Comparison of ENCODE assay signal across 13 cellular contexts in the genomic region with DNA sequence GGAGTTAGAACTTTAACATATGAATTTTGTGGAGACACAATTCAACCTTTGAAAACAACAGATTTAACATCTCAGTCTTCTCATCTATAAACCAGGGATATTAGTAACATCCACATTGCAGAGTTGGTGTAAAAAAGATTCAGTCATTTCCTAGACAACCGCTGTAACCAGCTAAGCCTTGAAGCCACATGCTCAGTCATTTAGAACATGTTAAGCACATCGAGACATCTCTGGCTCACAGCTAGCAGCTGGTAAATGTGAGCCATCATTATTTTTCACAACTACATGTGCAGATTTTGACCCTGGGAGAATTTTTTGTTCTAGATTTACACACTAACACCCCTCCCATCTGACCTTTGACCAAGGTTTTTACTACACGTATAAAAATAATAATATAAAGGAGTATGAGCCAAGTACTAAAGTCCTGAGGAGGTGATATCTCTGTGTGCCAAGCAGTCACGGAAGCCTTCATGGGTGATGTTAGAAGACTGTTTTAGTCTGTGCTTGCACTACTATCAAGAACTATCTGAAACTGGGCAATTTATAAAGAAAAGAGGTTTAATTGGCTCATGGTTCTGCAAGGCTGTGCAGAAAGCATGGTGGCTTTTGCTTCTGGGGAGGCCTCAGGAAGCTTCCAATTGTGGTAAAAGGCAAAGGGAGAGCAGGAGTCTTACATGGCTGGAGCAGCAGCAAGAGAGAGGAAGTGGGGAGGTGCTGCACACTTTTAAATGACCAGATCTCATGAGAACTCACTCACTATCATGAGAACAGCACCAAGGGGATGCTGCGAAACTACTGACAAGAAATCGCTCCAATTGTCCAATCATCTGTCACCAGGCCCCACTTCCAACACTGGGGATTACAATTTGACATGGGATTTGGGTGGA. TPM values are rescaled to one million over a fixed set of nuclear protein-coding genes. Genes with fewer than 3 reads are reported as not detected.
DNase-seq lines count a peak whose midpoint lies in the region; ATAC-seq and TF ChIP-seq lines count a peak whose summit lies in the region.
"Had no signal": no experiment of that assay in that cellular context is flagged by ENCODE, and none has a peak within 500 bp of the region (broad histone marks: within the 10 kb centered on the region; RNA-seq: fewer than 3 reads in every experiment).

No MANE protein-coding gene starts in this region.

- POLR2A ChIA-PET in MCF 10A (lab: Yijun Ruan, JAX) = interaction anchor here (0.6 to 5.4 kb wide), 10 partner anchors 13 to 217 kb away, joined by 3 to 40 read pairs (median 4); no protein-coding TSS in a partner anchor

- peaks cover 9% of the 10 kb centered on the region for H3K4me1 Mint-ChIP-seq in MCF 10A (ENCODE audit: insufficient read depth, unreplicated experiment)
- no peaks in the 10 kb centered on the region for H3K4me1 Mint-ChIP-seq in activated T-helper 17 cell treated with anti-CD3 and anti-CD28 coated beads, Interleukin-2, amount 50 U/mL, for 72 hours
- peaks cover 44% of the 10 kb centered on the region for H3K4me1 Mint-ChIP-seq in stimulated activated memory B cell treated with anti-CD40 and anti-IgM and Interleukin-4, amounts not matched to agents 10 μg/mL and 1 μg/mL and 100 μg/mL, for 72 hours

- DNase-seq in MCF 10A (ENCODE audit: unreplicated experiment) = no peak
- no peak for DNase-seq in mammary epithelial cell
- DNase-seq in MV-4-11 (lab: John Stamatoyannopoulos, UW) = peak; percentile 5
- DNase-seq in head of caudate nucleus = no peak
- DNase-seq in NOMO-1 treated with DMSO at 0.1 percent for 48 hours (lab: John Stamatoyannopoulos, UW; ENCODE audit: unreplicated experiment) = no peak

- H3K9ac ChIP-seq in mammary epithelial cell (ENCODE audit: insufficient read depth, low read length) = no peak overlapping the region

- BruUV-seq in MCF 10A (replicated peaks; lab: Mats Ljungman, UMichigan) (no TSS peak), mammary epithelial cell (replicated peaks; lab: Mats Ljungman, UMichigan) (no TSS peak)

- H3K4me1 ChIP-seq in mammary epithelial cell (ENCODE audit: insufficient read depth, low read length) = no peaks in the 10 kb centered on the region

- H3K27me3 Mint-ChIP-seq in MCF 10A (ENCODE audit: insufficient read depth, unreplicated experiment) = no peaks in the 10 kb centered on the region
- peaks cover 4% of the 10 kb centered on the region for H3K27me3 Mint-ChIP-seq in activated T-helper 17 cell treated with anti-CD3 and anti-CD28 coated beads, Interleukin-2, amount 50 U/mL, for 72 hours
- H3K27me3 Mint-ChIP-seq in stimulated activated memory B cell treated with anti-CD40 and anti-IgM and Interleukin-4, amounts not matched to agents 10 μg/mL and 1 μg/mL and 100 μg/mL, for 72 hours = no peaks in the 10 kb centered on the region

- 91% methylated on average over 6 of the region's 6 CpGs for WGBS in mammary epithelial cell (ENCODE audit: low coverage, missing lambda C conversion rate)

- no peaks in the 10 kb centered on the region for H3K36me3 Mint-ChIP-seq in MCF 10A (ENCODE audit: insufficient read depth, unreplicated experiment)
- H3K36me3 Mint-ChIP-seq in activated T-helper 17 cell treated with anti-CD3 and anti-CD28 coated beads, Interleukin-2, amount 50 U/mL, for 72 hours (ENCODE audit: low read depth) = no peaks in the 10 kb centered on the region
- H3K36me3 Mint-ChIP-seq in stimulated activated memory B cell treated with anti-CD40 and anti-IgM and Interleukin-4, amounts not matched to agents 10 μg/mL and 1 μg/mL and 100 μg/mL, for 72 hours = no peaks in the 10 kb centered on the region
- H3K36me3 Mint-ChIP-seq: CD8-positive, alpha-beta memory T cell had no signal

- no peak overlapping the region for H3K4me2 ChIP-seq in mammary epithelial cell (ENCODE audit: insufficient read depth, low read depth, low read length)

- peak overlapping the region; percentile 14 for H3K27ac Mint-ChIP-seq in MCF 10A (ENCODE audit: low read depth, unreplicated experiment)
- H3K27ac Mint-ChIP-seq in activated T-helper 17 cell treated with anti-CD3 and anti-CD28 coated beads, Interleukin-2, amount 50 U/mL, for 72 hours = no peak overlapping the region
- H3K27ac Mint-ChIP-seq in stimulated activated memory B cell treated with anti-CD40 and anti-IgM and Interleukin-4, amounts not matched to agents 10 μg/mL and 1 μg/mL and 100 μg/mL, for 72 hours = no peak overlapping the region

- no peaks in the 10 kb centered on the region for H3K36me3 ChIP-seq in mammary epithelial cell (ENCODE audit: insufficient read depth, low read length)
- H3K36me3 ChIP-seq: BE2C, HAP-1 had no signal

- no peak overlapping the region for H3K4me3 ChIP-seq in mammary epithelial cell (replicated peaks in 1 of 3; ENCODE audit: insufficient read depth in 1 of 3, low read depth in 2 of 3, low read length in 3 of 3)
- H3K4me3 ChIP-seq: HAP-1, K562 had no signal

- no peaks in the 10 kb centered on the region for H3K79me2 ChIP-seq in mammary epithelial cell (ENCODE audit: insufficient read depth, low read length)

- in situ Hi-C loops in mammary epithelial cell (cut with MboI; ENCODE audit: low sequenced_read_pairs in 2 of 2) = loop anchor here in 1 of 2 donors (5.0 to 25.0 kb wide), 2 partner anchors 219 to 549 kb away; no protein-coding TSS in a partner anchor

- H3K9me3 Mint-ChIP-seq in MCF 10A (ENCODE audit: unreplicated experiment) = no peaks in the 10 kb centered on the region
- no peaks in the 10 kb centered on the region for H3K9me3 Mint-ChIP-seq in activated T-helper 17 cell treated with anti-CD3 and anti-CD28 coated beads, Interleukin-2, amount 50 U/mL, for 72 hours
- no peaks in the 10 kb centered on the region for H3K9me3 Mint-ChIP-seq in stimulated activated memory B cell treated with anti-CD40 and anti-IgM and Interleukin-4, amounts not matched to agents 10 μg/mL and 1 μg/mL and 100 μg/mL, for 72 hours
- H3K9me3 Mint-ChIP-seq: CD8-positive, alpha-beta memory T cell had no signal

- no peak overlapping the region for H3K27ac ChIP-seq in mammary epithelial cell (ENCODE audit: insufficient read depth, low read depth, low read length)
- H3K27ac ChIP-seq: HL-60 had no signal

- CTCF ChIA-PET in MCF 10A (lab: Yijun Ruan, JAX) (interaction anchor here (0.6 to 6.2 kb wide), 40 partner anchors 7 to 1630 kb away, joined by 3 to 116 read pairs (median 3); no protein-coding TSS in a partner anchor), mammary epithelial cell (lab: Charles Lee; ENCODE audit: low non-redundant PET) (interaction anchor here (0.6 to 1.0 kb wide), 11 partner anchors 12 to 917 kb away, joined by 3 to 10 read pairs (median 3); no protein-coding TSS in a partner anchor)

- H3K27me3 ChIP-seq in mammary epithelial cell (ENCODE audit: insufficient read depth, low read length) = peaks cover 2% of the 10 kb centered on the region
- H3K27me3 ChIP-seq: BE2C had no signal

- no peak for TF ChIP-seq CTCF in MCF 10A (IDR thresholded peaks at IDR 0.05; ENCODE audit: unreplicated experiment)
- TF ChIP-seq CTCF in mammary epithelial cell (conservative IDR thresholded peaks at IDR 0.05 in 1 of 2, IDR thresholded peaks at IDR 0.05 in 1 of 2; ENCODE audit: extremely low read depth in 1 of 2, insufficient read depth in 1 of 2, low read depth in 1 of 2, low read length in 2 of 2) = no peak

- H4K20me1 ChIP-seq in mammary epithelial cell (ENCODE audit: insufficient read depth, low read length) = no peaks in the 10 kb centered on the region

- dilution Hi-C loops in mammary epithelial cell (cut with HindIII; ENCODE audit: low sequenced_read_pairs) = no loop called here

- ATAC-seq in activated T-helper 17 cell treated with anti-CD3 and anti-CD28 coated beads, Interleukin-2, amount 50 U/mL, for 72 hours (replicated peaks) = peak; percentile 22
- no peak for ATAC-seq in HG03469 (IDR thresholded peaks at IDR 0.05; ENCODE audit: unreplicated experiment)
- no peak for ATAC-seq in stimulated activated memory B cell treated with anti-CD40 and anti-IgM and Interleukin-4, amounts not matched to agents 10 μg/mL and 1 μg/mL and 100 μg/mL, for 72 hours

- intact Hi-C loops in MCF 10A (cut with micrococcal nuclease) = loop anchor here (1.0 to 5.0 kb wide), 5 partner anchors 43 to 548 kb away; no protein-coding TSS in a partner anchor
- intact Hi-C loops in mammary epithelial cell (cut with micrococcal nuclease) = loop anchor here (1.0 to 5.0 kb wide), 9 partner anchors 40 to 548 kb away; a partner anchor contains a TSS
- intact Hi-C loops in head of caudate nucleus (cut with DNase I) = loop anchor here (5.0 to 10.0 kb wide), 2 partner anchors 111 to 554 kb away; no protein-coding TSS in a partner anchor

- no peak overlapping the region for H2AFZ ChIP-seq in mammary epithelial cell (ENCODE audit: low read depth, low read length)

- no peak overlapping the region for H3K4me3 Mint-ChIP-seq in MCF 10A (ENCODE audit: unreplicated experiment)
- H3K4me3 Mint-ChIP-seq in activated T-helper 17 cell treated with anti-CD3 and anti-CD28 coated beads, Interleukin-2, amount 50 U/mL, for 72 hours = no peak overlapping the region
- H3K4me3 Mint-ChIP-seq in stimulated activated memory B cell treated with anti-CD40 and anti-IgM and Interleukin-4, amounts not matched to agents 10 μg/mL and 1 μg/mL and 100 μg/mL, for 72 hours = no peak overlapping the region

- no peaks in the 10 kb centered on the region for H3K9me3 ChIP-seq in mammary epithelial cell (replicated peaks; ENCODE audit: insufficient read depth, low read length)
- H3K9me3 ChIP-seq: BE2C, HAP-1 had no signal

RNA-seq across cellular contexts. Expression of a gene that starts 48.7 kb away (rescaled TPM):
- total RNA-seq in MCF 10A (2022) (0.23 and 0.37 TPM in 2 replicates), mammary epithelial cell (not detected)
- 0.01 TPM for polyA plus RNA-seq in mammary epithelial cell
- not detected for polyA minus RNA-seq in mammary epithelial cell
- under 1 TPM in 1 of 2 donors, not detected in 1; 0.06 TPM for total RNA-seq in activated T-helper 17 cell treated with anti-CD3 and anti-CD28 coated beads, Interleukin-2, amount 50 U/mL, for 72 hours
- total RNA-seq: CD8-positive, alpha-beta memory T cell; K562 had no signal
- polyA plus RNA-seq: CD8-positive, alpha-beta memory T cell; K562 had no signal
